Comparison of ENCODE assay signal across 8 cellular contexts in the genomic region with DNA sequence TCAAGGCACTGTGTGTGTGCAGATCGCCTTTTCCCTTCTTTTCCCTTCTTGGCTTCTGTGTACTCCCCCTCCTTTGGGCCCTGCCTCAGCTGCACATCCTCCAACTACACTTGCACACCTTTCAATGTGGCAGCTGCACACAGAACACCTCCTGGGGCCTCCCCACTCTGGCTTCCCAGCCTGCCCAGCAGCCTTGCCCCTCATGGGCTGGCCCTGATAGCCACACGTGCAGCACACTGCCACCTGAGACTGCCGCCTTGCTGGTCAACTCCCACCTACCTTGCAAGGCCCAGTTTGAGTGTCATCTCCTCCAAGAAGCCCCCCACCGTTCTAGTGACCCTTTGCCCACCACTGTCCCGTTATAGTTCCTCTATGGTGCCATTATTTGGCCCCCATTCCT.
A peak's percentile ranks its signal among the peaks of the same experiment; 100 is the strongest.
DNase-seq lines count a peak whose midpoint lies in the region; ATAC-seq and TF ChIP-seq lines count a peak whose summit lies in the region.

No MANE protein-coding gene starts in this region.

- no peak overlapping the region for H3K4me3 Mint-ChIP-seq in activated T-cell treated with anti-CD3 and anti-CD28 coated beads, Interleukin-2, amount 50 U/mL, for 24 hours

- ATAC-seq in HG03108 (IDR thresholded peaks at IDR 0.05; ENCODE audit: unreplicated experiment) (no peak), GM21723 (IDR thresholded peaks at IDR 0.05; ENCODE audit: unreplicated experiment) (no peak)

- H3K9ac ChIP-seq in mucosa of stomach (ENCODE audit: low read length), result peak overlapping the region; percentile 19

- no peak for TF ChIP-seq POLR2A in tibial nerve (IDR thresholded peaks at IDR 0.05)

- 53 to 60% methylated on average over 5 of the region's 5 CpGs for WGBS in tibial nerve, 2 donors

- H3K27ac ChIP-seq in brain microvascular endothelial cell, result peak overlapping the region; percentile 97
- peak overlapping the region; percentile 75 to 98 (median 83) for H3K27ac ChIP-seq in tibial nerve

- no peak for TF ChIP-seq EP300 in tibial nerve (IDR thresholded peaks at IDR 0.05)

- H3K27me3 ChIP-seq in brain microvascular endothelial cell (replicated peaks) (no peaks in the 10 kb centered on the region), mucosa of stomach (ENCODE audit: control insufficient read depth, insufficient read depth, low read length) (no peaks in the 10 kb centered on the region), tibial nerve (no peaks in the 10 kb centered on the region)

- H3K36me3 Mint-ChIP-seq in activated T-cell treated with anti-CD3 and anti-CD28 coated beads, Interleukin-2, amount 50 U/mL, for 24 hours (ENCODE audit: low read depth), result peaks cover 8% of the 10 kb centered on the region

- H3K4me3 ChIP-seq in brain microvascular endothelial cell (ENCODE audit: low read depth, low read length), result no peak overlapping the region
- no peak overlapping the region for H3K4me3 ChIP-seq in mucosa of stomach (ENCODE audit: low read length)
- no peak overlapping the region for H3K4me3 ChIP-seq in tibial nerve

- H3K9me3 Mint-ChIP-seq in activated T-cell treated with anti-CD3 and anti-CD28 coated beads, Interleukin-2, amount 50 U/mL, for 24 hours, result no peaks in the 10 kb centered on the region

- TF ChIP-seq CTCF in brain microvascular endothelial cell (IDR thresholded peaks at IDR 0.05; ENCODE audit: low read depth, low read length, missing control alignments) (no peak), tibial nerve (IDR thresholded peaks at IDR 0.05) (no peak)

- H3K36me3 ChIP-seq in brain microvascular endothelial cell (replicated peaks), result no peaks in the 10 kb centered on the region
- no peaks in the 10 kb centered on the region for H3K36me3 ChIP-seq in mucosa of stomach (ENCODE audit: control insufficient read depth, insufficient read depth, low read length)
- no peaks in the 10 kb centered on the region for H3K36me3 ChIP-seq in tibial nerve

- H3K27me3 Mint-ChIP-seq in activated T-cell treated with anti-CD3 and anti-CD28 coated beads, Interleukin-2, amount 50 U/mL, for 24 hours, result no peaks in the 10 kb centered on the region

- H3K4me1 ChIP-seq in mucosa of stomach (ENCODE audit: control insufficient read depth, insufficient read depth, low read length) (peaks cover 90% of the 10 kb centered on the region), tibial nerve (peaks cover 4 to 100% (median 84%) of the 10 kb centered on the region in 4 donors)

- H3K9me3 ChIP-seq in mucosa of stomach (ENCODE audit: control insufficient read depth, low read length) (no peaks in the 10 kb centered on the region), tibial nerve (no peaks in the 10 kb centered on the region)

- H3K4me1 Mint-ChIP-seq in activated T-cell treated with anti-CD3 and anti-CD28 coated beads, Interleukin-2, amount 50 U/mL, for 24 hours (ENCODE audit: low read depth), result peaks cover 83% of the 10 kb centered on the region

- in situ Hi-C loops in brain microvascular endothelial cell (cut with HindIII; ENCODE audit: low pct_ligation_motif_present, low sequenced_read_pairs), result no loop called here

- peak overlapping the region; percentile 92 for H3K27ac Mint-ChIP-seq in activated T-cell treated with anti-CD3 and anti-CD28 coated beads, Interleukin-2, amount 50 U/mL, for 24 hours

- DNase-seq in activated T-cell treated with anti-CD3 and anti-CD28 coated beads, Interleukin-2, amount 50 U/mL, for 24 hours, result no peak
- DNase-seq in activated T-cell treated with anti-CD3 and anti-CD28 coated beads, Interleukin-2, amount 50 U/mL, for 1 hour, result no peak
- DNase-seq in brain microvascular endothelial cell (no peak), tibial nerve (ENCODE audit: low spot score in 2 of 2) (no peak)
- no peak for DNase-seq in NK-92 treated with Interleukin-12 subunit alpha and Interleukin-12 subunit beta, amount 100 ng/mL, for 24 hours (lab: John Stamatoyannopoulos, UW)
